In genomic region chr5:158654415-158654814, GRCh38 we compare ENCODE assay signal across 8 cellular contexts.
"Had no signal": no experiment of that assay in that cellular context is flagged by ENCODE, and none has a peak within 500 bp of the region (broad histone marks: within the 10 kb centered on the region; RNA-seq: fewer than 3 reads in every experiment).

No MANE protein-coding gene starts in this region.

- DNase-seq: H9, HCEC 1CT, IMR-90 had no signal

- ATAC-seq: GM23338, K562 had no signal

- FAIRE-seq: H1, H54, K562 had no signal

- H3K4me3 ChIP-seq: GM23338, K562 had no signal

- H3K4me2 ChIP-seq: GM23338 had no signal

- H2AFZ ChIP-seq: GM23338 had no signal

- H3K27ac ChIP-seq: HL-60 had no signal
